In genomic region chr5:103475629-103476240, GRCh38 we compare ENCODE assay signal across 8 cellular contexts.
DNase-seq lines count a peak whose midpoint lies in the region; ATAC-seq and TF ChIP-seq lines count a peak whose summit lies in the region.

No MANE protein-coding gene starts in this region.

- no peaks in the 10 kb centered on the region for H3K9me3 Mint-ChIP-seq in MCF 10A (ENCODE audit: unreplicated experiment)

- peaks cover 13% of the 10 kb centered on the region for H3K27me3 Mint-ChIP-seq in MCF 10A (ENCODE audit: insufficient read depth, unreplicated experiment)

- POLR2A ChIA-PET in MCF 10A (lab: Yijun Ruan, JAX): interaction anchor here (0.6 to 1.9 kb wide), 5 partner anchors 217 to 288 kb away, joined by 3 to 16 read pairs (median 3); partner anchors contain the start of gene MACIR

- peak; percentile 66 for TF ChIP-seq CTCF in MCF 10A (IDR thresholded peaks at IDR 0.05; ENCODE audit: unreplicated experiment)
- TF ChIP-seq CTCF in left lung (IDR thresholded peaks at IDR 0.05): peak; percentile 52 to 54

- H3K4me1 Mint-ChIP-seq in MCF 10A (ENCODE audit: insufficient read depth, unreplicated experiment): no peaks in the 10 kb centered on the region

- no peak overlapping the region for H3K27ac ChIP-seq in left lung

- ATAC-seq in left lung: peak; percentile 86
- ATAC-seq in HG03095 (IDR thresholded peaks at IDR 0.05; ENCODE audit: unreplicated experiment): no peak
- ATAC-seq in HG03045 (IDR thresholded peaks at IDR 0.05; ENCODE audit: unreplicated experiment): no peak

- peak; percentile 25 for DNase-seq in Daoy (ENCODE audit: low read depth)
- DNase-seq in H4 (ENCODE audit: low spot score): peak; percentile 42
- peak; percentile 32 for DNase-seq in NCI-H2029 treated with DMSO at 0.1 percent for 48 hours (lab: John Stamatoyannopoulos, UW)
- peak; percentile 59 for DNase-seq in MCF 10A (ENCODE audit: unreplicated experiment)
- DNase-seq in left lung: no peak
- no peak for DNase-seq in stimulated activated CD4-positive, alpha-beta T cell treated with anti-CD3 and anti-CD28 coated beads, Interleukin-4, amount 100 ng/mL, for 4 hours

- H3K4me3 ChIP-seq in left lung: no peak overlapping the region

- H3K4me1 ChIP-seq in left lung: peaks cover 3 to 4% of the 10 kb centered on the region in 2 donors

- H3K36me3 Mint-ChIP-seq in MCF 10A (ENCODE audit: insufficient read depth, unreplicated experiment): no peaks in the 10 kb centered on the region

- no peak overlapping the region for H3K4me3 Mint-ChIP-seq in MCF 10A (ENCODE audit: unreplicated experiment)

- CTCF ChIA-PET in MCF 10A (lab: Yijun Ruan, JAX): interaction anchor here (0.6 to 5.1 kb wide), 35 partner anchors 10 to 586 kb away, joined by 3 to 85 read pairs (median 4); partner anchors contain the start of gene MACIR

- intact Hi-C loops in MCF 10A (cut with micrococcal nuclease) (loop anchor here (1.0 to 5.0 kb wide), 5 partner anchors 217 to 939 kb away; partner anchors contain the start of gene MACIR), left lung (cut with DNase I) (loop anchor here in 1 of 2 donors (5.0 kb wide), 1 partner anchor 243 kb away; no protein-coding TSS in a partner anchor)

- no peaks in the 10 kb centered on the region for H3K27me3 ChIP-seq in left lung

- no TSS peak for BruUV-seq in MCF 10A (replicated peaks; lab: Mats Ljungman, UMichigan)

- H3K27ac Mint-ChIP-seq in MCF 10A (ENCODE audit: low read depth, unreplicated experiment): no peak overlapping the region

- H3K36me3 ChIP-seq in left lung: no peaks in the 10 kb centered on the region

- H3K9me3 ChIP-seq in left lung: no peaks in the 10 kb centered on the region

Comparison
In these comparisons a context has a peak if more than half of its experiments do, and no peak if none do; other contexts are left out.
1. DNase-seq: peak in Daoy (single experiment), H4 (single experiment), NCI-H2029 treated with DMSO at 0.1 percent for 48 hours (single experiment) and MCF 10A (single experiment); none in left lung (0 of 2) and stimulated activated CD4-positive, alpha-beta T cell treated with anti-CD3 and anti-CD28 coated beads, Interleukin-4, amount 100 ng/mL, for 4 hours (0 of 2).